1 cellular context compared by ENCODE assay signal in the genomic region with DNA sequence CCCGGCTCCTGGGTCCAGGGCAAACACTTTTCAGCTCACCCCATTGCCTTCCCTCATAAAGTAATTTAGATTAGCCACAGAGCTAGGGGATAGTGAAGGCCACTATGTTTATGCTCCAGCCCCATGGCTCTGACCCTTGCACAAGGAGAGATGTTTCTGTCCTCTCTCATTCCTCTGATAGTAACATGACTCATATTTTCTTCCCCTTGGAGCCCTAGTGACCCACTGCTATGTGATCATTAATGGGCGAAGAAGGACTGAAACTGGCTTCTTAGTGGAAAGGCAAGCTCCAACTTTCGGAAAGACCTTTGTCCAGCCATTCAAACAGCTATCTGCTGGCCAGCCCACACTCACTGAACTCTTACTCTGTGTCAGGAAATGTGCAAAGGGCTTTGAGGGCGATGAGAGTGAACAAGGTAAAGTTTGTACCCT.
TF ChIP-seq lines count a peak whose summit lies in the region.

No MANE protein-coding gene starts in this region.

TF ChIP-seq in HepG2, 621 proteins besides CTCF, POLR2A, EP300 and RAD21 (continues in another document):
- no peak for TF ChIP-seq THAP11 (CRISPR knock-in tag; IDR thresholded peaks at IDR 0.05)
- no peak for TF ChIP-seq BRD4 (CRISPR knock-in tag; IDR thresholded peaks at IDR 0.05)
- TF ChIP-seq TBX2 (CRISPR knock-in tag; IDR thresholded peaks at IDR 0.05; ENCODE audit: borderline replicate concordance): no peak
- TF ChIP-seq ZNF883 (CRISPR knock-in tag; IDR thresholded peaks at IDR 0.05; ENCODE audit: not compliant biosample characterization): no peak
- no peak for TF ChIP-seq ZNF782 (CRISPR knock-in tag; IDR thresholded peaks at IDR 0.05; ENCODE audit: borderline replicate concordance)
- peak; percentile 74 for TF ChIP-seq FOSL2 (CRISPR knock-in tag; IDR thresholded peaks at IDR 0.05)
- TF ChIP-seq, protein P1, sequence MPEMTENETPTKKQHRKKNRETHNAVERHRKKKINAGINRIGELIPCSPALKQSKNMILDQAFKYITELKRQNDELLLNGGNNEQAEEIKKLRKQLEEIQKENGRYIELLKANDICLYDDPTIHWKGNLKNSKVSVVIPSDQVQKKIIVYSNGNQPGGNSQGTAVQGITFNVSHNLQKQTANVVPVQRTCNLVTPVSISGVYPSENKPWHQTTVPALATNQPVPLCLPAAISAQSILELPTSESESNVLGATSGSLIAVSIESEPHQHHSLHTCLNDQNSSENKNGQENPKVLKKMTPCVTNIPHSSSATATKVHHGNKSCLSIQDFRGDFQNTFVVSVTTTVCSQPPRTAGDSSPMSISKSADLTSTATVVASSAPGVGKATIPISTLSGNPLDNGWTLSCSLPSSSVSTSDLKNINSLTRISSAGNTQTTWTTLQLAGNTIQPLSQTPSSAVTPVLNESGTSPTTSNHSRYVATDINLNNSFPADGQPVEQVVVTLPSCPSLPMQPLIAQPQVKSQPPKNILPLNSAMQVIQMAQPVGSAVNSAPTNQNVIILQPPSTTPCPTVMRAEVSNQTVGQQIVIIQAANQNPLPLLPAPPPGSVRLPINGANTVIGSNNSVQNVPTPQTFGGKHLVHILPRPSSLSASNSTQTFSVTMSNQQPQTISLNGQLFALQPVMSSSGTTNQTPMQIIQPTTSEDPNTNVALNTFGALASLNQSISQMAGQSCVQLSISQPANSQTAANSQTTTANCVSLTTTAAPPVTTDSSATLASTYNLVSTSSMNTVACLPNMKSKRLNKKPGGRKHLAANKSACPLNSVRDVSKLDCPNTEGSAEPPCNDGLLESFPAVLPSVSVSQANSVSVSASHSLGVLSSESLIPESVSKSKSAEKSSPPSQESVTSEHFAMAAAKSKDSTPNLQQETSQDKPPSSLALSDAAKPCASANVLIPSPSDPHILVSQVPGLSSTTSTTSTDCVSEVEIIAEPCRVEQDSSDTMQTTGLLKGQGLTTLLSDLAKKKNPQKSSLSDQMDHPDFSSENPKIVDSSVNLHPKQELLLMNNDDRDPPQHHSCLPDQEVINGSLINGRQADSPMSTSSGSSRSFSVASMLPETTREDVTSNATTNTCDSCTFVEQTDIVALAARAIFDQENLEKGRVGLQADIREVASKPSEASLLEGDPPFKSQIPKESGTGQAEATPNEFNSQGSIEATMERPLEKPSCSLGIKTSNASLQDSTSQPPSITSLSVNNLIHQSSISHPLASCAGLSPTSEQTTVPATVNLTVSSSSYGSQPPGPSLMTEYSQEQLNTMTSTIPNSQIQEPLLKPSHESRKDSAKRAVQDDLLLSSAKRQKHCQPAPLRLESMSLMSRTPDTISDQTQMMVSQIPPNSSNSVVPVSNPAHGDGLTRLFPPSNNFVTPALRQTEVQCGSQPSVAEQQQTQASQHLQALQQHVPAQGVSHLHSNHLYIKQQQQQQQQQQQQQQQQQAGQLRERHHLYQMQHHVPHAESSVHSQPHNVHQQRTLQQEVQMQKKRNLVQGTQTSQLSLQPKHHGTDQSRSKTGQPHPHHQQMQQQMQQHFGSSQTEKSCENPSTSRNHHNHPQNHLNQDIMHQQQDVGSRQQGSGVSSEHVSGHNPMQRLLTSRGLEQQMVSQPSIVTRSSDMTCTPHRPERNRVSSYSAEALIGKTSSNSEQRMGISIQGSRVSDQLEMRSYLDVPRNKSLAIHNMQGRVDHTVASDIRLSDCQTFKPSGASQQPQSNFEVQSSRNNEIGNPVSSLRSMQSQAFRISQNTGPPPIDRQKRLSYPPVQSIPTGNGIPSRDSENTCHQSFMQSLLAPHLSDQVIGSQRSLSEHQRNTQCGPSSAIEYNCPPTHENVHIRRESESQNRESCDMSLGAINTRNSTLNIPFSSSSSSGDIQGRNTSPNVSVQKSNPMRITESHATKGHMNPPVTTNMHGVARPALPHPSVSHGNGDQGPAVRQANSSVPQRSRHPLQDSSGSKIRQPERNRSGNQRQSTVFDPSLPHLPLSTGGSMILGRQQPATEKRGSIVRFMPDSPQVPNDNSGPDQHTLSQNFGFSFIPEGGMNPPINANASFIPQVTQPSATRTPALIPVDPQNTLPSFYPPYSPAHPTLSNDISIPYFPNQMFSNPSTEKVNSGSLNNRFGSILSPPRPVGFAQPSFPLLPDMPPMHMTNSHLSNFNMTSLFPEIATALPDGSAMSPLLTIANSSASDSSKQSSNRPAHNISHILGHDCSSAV (CRISPR knock-in tag; IDR thresholded peaks at IDR 0.05; ENCODE audit: borderline replicate concordance): no peak
- no peak for TF ChIP-seq TFE3 (CRISPR knock-in tag; IDR thresholded peaks at IDR 0.05)
- TF ChIP-seq ZIK1 (CRISPR knock-in tag; IDR thresholded peaks at IDR 0.05; ENCODE audit: borderline replicate concordance, low read depth): no peak
- TF ChIP-seq PCBP2 (optimal IDR thresholded peaks at IDR 0.05; ENCODE audit: low read depth, low read length, poor library complexity, severe bottlenecking): no peak
- no peak for TF ChIP-seq ZNF354B (CRISPR knock-in tag; IDR thresholded peaks at IDR 0.05)
- TF ChIP-seq HCFC1 (IDR thresholded peaks at IDR 0.05; ENCODE audit: low read depth, low read length): no peak
- no peak for TF ChIP-seq NFATC3 (CRISPR knock-in tag; IDR thresholded peaks at IDR 0.05)
- TF ChIP-seq, protein P2, sequence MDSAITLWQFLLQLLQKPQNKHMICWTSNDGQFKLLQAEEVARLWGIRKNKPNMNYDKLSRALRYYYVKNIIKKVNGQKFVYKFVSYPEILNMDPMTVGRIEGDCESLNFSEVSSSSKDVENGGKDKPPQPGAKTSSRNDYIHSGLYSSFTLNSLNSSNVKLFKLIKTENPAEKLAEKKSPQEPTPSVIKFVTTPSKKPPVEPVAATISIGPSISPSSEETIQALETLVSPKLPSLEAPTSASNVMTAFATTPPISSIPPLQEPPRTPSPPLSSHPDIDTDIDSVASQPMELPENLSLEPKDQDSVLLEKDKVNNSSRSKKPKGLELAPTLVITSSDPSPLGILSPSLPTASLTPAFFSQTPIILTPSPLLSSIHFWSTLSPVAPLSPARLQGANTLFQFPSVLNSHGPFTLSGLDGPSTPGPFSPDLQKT (CRISPR knock-in tag; IDR thresholded peaks at IDR 0.05; ENCODE audit: borderline replicate concordance): no peak
- no peak for TF ChIP-seq ZNF441 (CRISPR knock-in tag; IDR thresholded peaks at IDR 0.05; ENCODE audit: borderline replicate concordance)
- TF ChIP-seq SAP130 (CRISPR knock-in tag; IDR thresholded peaks at IDR 0.05; ENCODE audit: low read depth): peak; percentile 13; the same call in 1 of the 2 replicates
- no peak for TF ChIP-seq ZBTB2 (CRISPR knock-in tag; IDR thresholded peaks at IDR 0.05; ENCODE audit: low read depth)
- TF ChIP-seq GABPA (IDR thresholded peaks at IDR 0.05; ENCODE audit: low read depth, low read length): no peak
- TF ChIP-seq GABPA (CRISPR knock-in tag; IDR thresholded peaks at IDR 0.05; ENCODE audit: low read depth): no peak
- TF ChIP-seq LCORL (IDR thresholded peaks at IDR 0.05): no peak
- no peak for TF ChIP-seq LCORL (CRISPR knock-in tag; IDR thresholded peaks at IDR 0.05)
- 0 out of 2 replicates have a peak, but pooled peaks have one; percentile 16 for TF ChIP-seq SALL1 (CRISPR knock-in tag; IDR thresholded peaks at IDR 0.05)
- TF ChIP-seq SIN3B (IDR thresholded peaks at IDR 0.05; ENCODE audit: low read length): no peak
- TF ChIP-seq NRL (CRISPR knock-in tag; IDR thresholded peaks at IDR 0.05; ENCODE audit: borderline replicate concordance): no peak
- peak; percentile 43; the same call in 1 of the 2 replicates for TF ChIP-seq FOSL1 (CRISPR knock-in tag; IDR thresholded peaks at IDR 0.05; ENCODE audit: borderline replicate concordance)
- TF ChIP-seq NFIC (IDR thresholded peaks at IDR 0.05; ENCODE audit: low read length): no peak
- peak; percentile 46; the same call in 1 of the 2 replicates for TF ChIP-seq POLR2G (IDR thresholded peaks at IDR 0.05; ENCODE audit: low read depth, low read length)
- TF ChIP-seq ZFP41 (CRISPR knock-in tag; IDR thresholded peaks at IDR 0.05; ENCODE audit: borderline replicate concordance): no peak
- TF ChIP-seq ZNF124 (CRISPR knock-in tag; IDR thresholded peaks at IDR 0.05): no peak
- no peak for TF ChIP-seq ZSCAN31 (CRISPR knock-in tag; IDR thresholded peaks at IDR 0.05; ENCODE audit: low read depth)
- peak; percentile 18; the same call in 1 of the 2 replicates for TF ChIP-seq TCF7 (IDR thresholded peaks at IDR 0.05; ENCODE audit: low read depth)
- no peak for TF ChIP-seq TAF1 (CRISPR knock-in tag; IDR thresholded peaks at IDR 0.05)
- no peak for TF ChIP-seq ATF6 (CRISPR knock-in tag; conservative IDR thresholded peaks at IDR 0.05)
- TF ChIP-seq ZNF274 (CRISPR knock-in tag; IDR thresholded peaks at IDR 0.05): no peak
- TF ChIP-seq U2AF2 (IDR thresholded peaks at IDR 0.05; ENCODE audit: low read depth, low read length): no peak
- TF ChIP-seq YEATS4 (CRISPR knock-in tag; IDR thresholded peaks at IDR 0.05; ENCODE audit: borderline replicate concordance): no peak
- TF ChIP-seq KDM5B (CRISPR knock-in tag; IDR thresholded peaks at IDR 0.05; ENCODE audit: borderline replicate concordance): no peak
- TF ChIP-seq MIER3 (CRISPR knock-in tag; IDR thresholded peaks at IDR 0.05; ENCODE audit: borderline replicate concordance): no peak
- TF ChIP-seq HDAC1 (CRISPR knock-in tag; IDR thresholded peaks at IDR 0.05): 0 out of 2 replicates have a peak, but pooled peaks have one; percentile 1
- 0 out of 2 replicates have a peak, but pooled peaks have one; percentile 24 for TF ChIP-seq ZBTB7B (CRISPR knock-in tag; IDR thresholded peaks at IDR 0.05)
- TF ChIP-seq SIN3A (IDR thresholded peaks at IDR 0.05; ENCODE audit: borderline replicate concordance, low read depth, low read length): no peak
- no peak for TF ChIP-seq SIX4 (CRISPR knock-in tag; IDR thresholded peaks at IDR 0.05)
- TF ChIP-seq SOX13 (IDR thresholded peaks at IDR 0.05): no peak
- no peak for TF ChIP-seq SOX13 (CRISPR knock-in tag; conservative IDR thresholded peaks at IDR 0.05 in 1 of 2, IDR thresholded peaks at IDR 0.05 in 1 of 2)
- TF ChIP-seq RELA (CRISPR knock-in tag; IDR thresholded peaks at IDR 0.05): no peak
- TF ChIP-seq SOX5 (CRISPR knock-in tag; IDR thresholded peaks at IDR 0.05; ENCODE audit: borderline replicate concordance): no peak
- TF ChIP-seq, protein P3, sequence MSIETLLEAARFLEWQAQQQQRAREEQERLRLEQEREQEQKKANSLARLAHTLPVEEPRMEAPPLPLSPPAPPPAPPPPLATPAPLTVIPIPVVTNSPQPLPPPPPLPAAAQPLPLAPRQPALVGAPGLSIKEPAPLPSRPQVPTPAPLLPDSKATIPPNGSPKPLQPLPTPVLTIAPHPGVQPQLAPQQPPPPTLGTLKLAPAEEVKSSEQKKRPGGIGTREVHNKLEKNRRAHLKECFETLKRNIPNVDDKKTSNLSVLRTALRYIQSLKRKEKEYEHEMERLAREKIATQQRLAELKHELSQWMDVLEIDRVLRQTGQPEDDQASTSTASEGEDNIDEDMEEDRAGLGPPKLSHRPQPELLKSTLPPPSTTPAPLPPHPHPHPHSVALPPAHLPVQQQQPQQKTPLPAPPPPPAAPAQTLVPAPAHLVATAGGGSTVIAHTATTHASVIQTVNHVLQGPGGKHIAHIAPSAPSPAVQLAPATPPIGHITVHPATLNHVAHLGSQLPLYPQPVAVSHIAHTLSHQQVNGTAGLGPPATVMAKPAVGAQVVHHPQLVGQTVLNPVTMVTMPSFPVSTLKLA (IDR thresholded peaks at IDR 0.05): no peak
- TF ChIP-seq HNF1B (CRISPR knock-in tag; IDR thresholded peaks at IDR 0.05): no peak
- TF ChIP-seq SRSF9 (IDR thresholded peaks at IDR 0.05; ENCODE audit: borderline replicate concordance, insufficient read depth, low read depth, low read length, poor library complexity, severe bottlenecking): no peak
- no peak for TF ChIP-seq ZNF367 (CRISPR knock-in tag; IDR thresholded peaks at IDR 0.05; ENCODE audit: borderline replicate concordance)
- no peak for TF ChIP-seq MZF1 (CRISPR knock-in tag; IDR thresholded peaks at IDR 0.05; ENCODE audit: borderline replicate concordance)
